ENCODE assay signal across 14 cellular contexts in genomic region chr6:148423601-148424270, GRCh38.
A peak's percentile ranks its signal among the peaks of the same experiment; 100 is the strongest.
DNase-seq lines count a peak whose midpoint lies in the region; ATAC-seq lines count a peak whose summit lies in the region.
"Had no signal": no experiment of that assay in that cellular context is flagged by ENCODE, and none has a peak within 500 bp of the region (broad histone marks: within the 10 kb centered on the region; RNA-seq: fewer than 3 reads in every experiment).

No MANE protein-coding gene starts in this region.

- DNase-seq in Right ventricle myocardium superior (no peak), cardiac septum (ENCODE audit: low spot score) (no peak), left kidney (ENCODE audit: low read depth, low spot score) (peak; percentile 59), aorta (no peak), MV-4-11 (lab: John Stamatoyannopoulos, UW) (no peak)
- no peak for DNase-seq in activated CD4-positive, alpha-beta T cell treated with anti-CD3 and anti-CD28 coated beads for 1 hour
- no peak for DNase-seq in activated T-cell treated with anti-CD3 and anti-CD28 coated beads, Interleukin-2, amount 50 U/mL, for 24 hours
- DNase-seq: activated CD8-positive, alpha-beta memory T cell treated with anti-CD3 and anti-CD28 coated beads, Interleukin-2, amount 10 ng/mL, durations not matched to agents 7 days and 5 days; cortex of kidney; left colon; NCI-H446 treated with DMSO at 0.1 percent for 48 hours; uterus had no signal

- peak overlapping the region; percentile 23 for H3K27ac ChIP-seq in cingulate gyrus (ENCODE audit: low read depth, low read length)
- no peak overlapping the region for H3K27ac ChIP-seq in aorta (ENCODE audit: low read depth in 1 of 2, low read length in 2 of 2)

- intact Hi-C loops in Right ventricle myocardium superior (cut with DNase I) (no loop called here), cardiac septum (cut with DNase I) (no loop called here), aorta (cut with DNase I) (no loop called here)

- H3K27me3 Mint-ChIP-seq in activated T-cell treated with anti-CD3 and anti-CD28 coated beads, Interleukin-2, amount 50 U/mL, for 24 hours: peaks cover 14% of the 10 kb centered on the region

- H3K9me3 Mint-ChIP-seq in activated T-cell treated with anti-CD3 and anti-CD28 coated beads, Interleukin-2, amount 50 U/mL, for 24 hours: no peaks in the 10 kb centered on the region

- H3K9me3 ChIP-seq in aorta (ENCODE audit: control insufficient read depth, low read length): no peaks in the 10 kb centered on the region
- H3K9me3 ChIP-seq: uterus had no signal

- 31% methylated on average over 9 of the region's 9 CpGs for WGBS in aorta, 2 donors

- H3K4me3 ChIP-seq in aorta (ENCODE audit: low read length in 2 of 2): no peak overlapping the region
- H3K4me3 ChIP-seq: uterus had no signal

- H3K36me3 Mint-ChIP-seq in activated T-cell treated with anti-CD3 and anti-CD28 coated beads, Interleukin-2, amount 50 U/mL, for 24 hours (ENCODE audit: low read depth): no peaks in the 10 kb centered on the region
- H3K36me3 Mint-ChIP-seq: activated CD8-positive, alpha-beta memory T cell treated with anti-CD3 and anti-CD28 coated beads, Interleukin-2, amount 10 ng/mL, durations not matched to agents 7 days and 5 days; activated naive CD8-positive, alpha-beta T cell had no signal

- H3K36me3 ChIP-seq in aorta (ENCODE audit: control insufficient read depth in 1 of 2, insufficient read depth in 2 of 2, low read length in 1 of 2): no peaks in the 10 kb centered on the region
- H3K36me3 ChIP-seq: uterus had no signal

- no peaks in the 10 kb centered on the region for H3K27me3 ChIP-seq in aorta (ENCODE audit: control insufficient read depth in 1 of 2, insufficient read depth in 2 of 2, low read length in 1 of 2)
- H3K27me3 ChIP-seq: uterus had no signal

- H3K27ac Mint-ChIP-seq in activated T-cell treated with anti-CD3 and anti-CD28 coated beads, Interleukin-2, amount 50 U/mL, for 24 hours: no peak overlapping the region
- H3K27ac Mint-ChIP-seq: activated CD8-positive, alpha-beta memory T cell treated with anti-CD3 and anti-CD28 coated beads, Interleukin-2, amount 10 ng/mL, durations not matched to agents 7 days and 5 days; activated naive CD8-positive, alpha-beta T cell had no signal

- H3K4me3 Mint-ChIP-seq in activated T-cell treated with anti-CD3 and anti-CD28 coated beads, Interleukin-2, amount 50 U/mL, for 24 hours: no peak overlapping the region
- H3K4me3 Mint-ChIP-seq: activated CD8-positive, alpha-beta memory T cell treated with anti-CD3 and anti-CD28 coated beads, Interleukin-2, amount 10 ng/mL, durations not matched to agents 7 days and 5 days; activated naive CD8-positive, alpha-beta T cell had no signal

- no peaks in the 10 kb centered on the region for H3K4me1 Mint-ChIP-seq in activated T-cell treated with anti-CD3 and anti-CD28 coated beads, Interleukin-2, amount 50 U/mL, for 24 hours (ENCODE audit: low read depth)
- H3K4me1 Mint-ChIP-seq: activated CD8-positive, alpha-beta memory T cell treated with anti-CD3 and anti-CD28 coated beads, Interleukin-2, amount 10 ng/mL, durations not matched to agents 7 days and 5 days had no signal

- peak; percentile 57 for ATAC-seq in Right ventricle myocardium superior (ENCODE audit: poor library complexity)
- ATAC-seq in aorta (ENCODE audit: low FRiP score): peak; percentile 30
- ATAC-seq: activated CD8-positive, alpha-beta memory T cell treated with anti-CD3 and anti-CD28 coated beads, Interleukin-2, amount 10 ng/mL, durations not matched to agents 7 days and 5 days; left colon had no signal

- no peaks in the 10 kb centered on the region for H3K4me1 ChIP-seq in aorta (ENCODE audit: control insufficient read depth in 1 of 2, insufficient read depth in 2 of 2, low read length in 2 of 2)
- H3K4me1 ChIP-seq: uterus had no signal
